ENCODE assay signal across 26 cellular contexts in the genomic region with DNA sequence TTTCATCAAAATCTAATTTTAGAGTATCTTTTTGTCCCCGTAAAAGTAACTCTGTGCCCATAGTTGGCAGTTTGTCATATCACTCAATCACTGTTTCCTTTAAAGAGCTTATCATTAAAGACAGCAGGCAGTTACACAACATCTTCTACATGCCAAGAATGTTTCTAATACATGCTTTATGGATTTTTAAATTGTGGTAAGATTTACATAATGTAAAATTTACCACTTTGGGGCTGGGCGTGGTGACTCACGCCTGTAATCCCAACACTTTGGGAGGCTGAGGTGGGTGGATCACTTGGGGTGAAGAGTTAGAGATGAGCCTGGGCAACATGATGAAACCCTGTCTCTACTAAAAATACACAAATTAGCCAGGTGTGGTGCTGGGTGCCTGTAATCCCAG.
"Had no signal": no experiment of that assay in that cellular context is flagged by ENCODE, and none has a peak within 500 bp of the region (broad histone marks: within the 10 kb centered on the region; RNA-seq: fewer than 3 reads in every experiment).

No MANE protein-coding gene starts in this region.

- ATAC-seq: effector memory CD8-positive, alpha-beta T cell; gastroesophageal sphincter; heart left ventricle; left ventricle myocardium superior; lower lobe of right lung; natural killer cell; psoas muscle; right cardiac atrium; stimulated activated naive CD8-positive, alpha-beta T cell treated with anti-CD3 and anti-CD28 coated beads, Interleukin-15, amount 100 ng/mL, for 72 hours had no signal

- H3K9me3 ChIP-seq: gastroesophageal sphincter, heart left ventricle, lower lobe of right lung, ovary, psoas muscle, suprapubic skin, transverse colon, vagina had no signal

- H3K27ac Mint-ChIP-seq: effector memory CD8-positive, alpha-beta T cell; immature natural killer cell; memory B cell; natural killer cell; neural progenitor cell; stimulated activated naive CD8-positive, alpha-beta T cell treated with anti-CD3 and anti-CD28 coated beads, Interleukin-15, amount 100 ng/mL, for 72 hours had no signal

- H3K9me3 Mint-ChIP-seq: effector memory CD8-positive, alpha-beta T cell; memory B cell; natural killer cell; stimulated activated naive CD8-positive, alpha-beta T cell treated with anti-CD3 and anti-CD28 coated beads, Interleukin-15, amount 100 ng/mL, for 72 hours had no signal

- H3K27ac ChIP-seq: gastroesophageal sphincter, heart left ventricle, lower lobe of right lung, neural progenitor cell, ovary, psoas muscle, suprapubic skin, transverse colon, vagina had no signal

- H3K4me3 Mint-ChIP-seq: effector memory CD8-positive, alpha-beta T cell; immature natural killer cell; memory B cell; natural killer cell; neural progenitor cell; stimulated activated naive CD8-positive, alpha-beta T cell treated with anti-CD3 and anti-CD28 coated beads, Interleukin-15, amount 100 ng/mL, for 72 hours had no signal

- H3K36me3 Mint-ChIP-seq: immature natural killer cell, natural killer cell, neural progenitor cell had no signal

- H3K4me1 Mint-ChIP-seq: memory B cell, neural progenitor cell had no signal

- H3K27me3 Mint-ChIP-seq: effector memory CD8-positive, alpha-beta T cell; memory B cell; stimulated activated naive CD8-positive, alpha-beta T cell treated with anti-CD3 and anti-CD28 coated beads, Interleukin-15, amount 100 ng/mL, for 72 hours had no signal

- H3K27me3 ChIP-seq: gastroesophageal sphincter, heart left ventricle, neural progenitor cell, ovary, suprapubic skin, transverse colon, vagina had no signal

- DNase-seq: cerebellar nuclear complex; cortex of kidney; effector memory CD8-positive, alpha-beta T cell; foreskin fibroblast; heart left ventricle; hypothalamus; immature natural killer cell; islet precursor cell; left ventricle myocardium superior; lower lobe of right lung; natural killer cell; ovary; posterior cingulate gyrus; psoas muscle; right cardiac atrium; small intestine; stimulated activated CD4-positive, alpha-beta T cell treated with anti-CD3 and anti-CD28 coated beads, Interleukin-15, amount 100 ng/mL, for 24 hours; stimulated activated CD4-positive, alpha-beta T cell treated with anti-CD3 and anti-CD28 coated beads, Interleukin-2, amount 100 ng/mL, for 48 hours; stimulated activated naive CD4-positive, alpha-beta T cell; stimulated activated naive CD8-positive, alpha-beta T cell treated with anti-CD3 and anti-CD28 coated beads, Interleukin-15, amount 100 ng/mL, for 72 hours; transverse colon had no signal

- H3K4me3 ChIP-seq: gastroesophageal sphincter, heart left ventricle, lower lobe of right lung, neural progenitor cell, ovary, psoas muscle, suprapubic skin, transverse colon, vagina had no signal

- H3K36me3 ChIP-seq: gastroesophageal sphincter, heart left ventricle, lower lobe of right lung, neural progenitor cell, ovary, suprapubic skin, transverse colon, vagina had no signal

- H3K4me1 ChIP-seq: gastroesophageal sphincter, heart left ventricle, lower lobe of right lung, neural progenitor cell, psoas muscle, suprapubic skin, transverse colon had no signal
